2 cellular contexts compared by ENCODE assay signal in genomic region chr11:32887732-32888710, GRCh38. TPM values are rescaled to one million over a fixed set of nuclear protein-coding genes. Genes with fewer than 3 reads are reported as not detected.
"Had no signal": no experiment of that assay in that cellular context is flagged by ENCODE, and none has a peak within 500 bp of the region (broad histone marks: within the 10 kb centered on the region; RNA-seq: fewer than 3 reads in every experiment).

No MANE protein-coding gene starts in this region.

RNA-seq across cellular contexts. Expression of gene PRRG4, which starts 58.3 kb away (rescaled TPM):
- total RNA-seq: cardiac muscle cell, chondrocyte had no signal
- polyA plus RNA-seq: cardiac muscle cell had no signal
